In genomic region chr16:81446318-81447275, GRCh38 we compare ENCODE assay signal across 8 cellular contexts. TPM values are rescaled to one million over a fixed set of nuclear protein-coding genes. Genes with fewer than 3 reads are reported as not detected.
DNase-seq lines count a peak whose midpoint lies in the region; ATAC-seq and TF ChIP-seq lines count a peak whose summit lies in the region.

No MANE protein-coding gene starts in this region.

- H3K9me3 ChIP-seq in cardiac muscle cell (ENCODE audit: low read depth): no peaks in the 10 kb centered on the region
- H3K9me3 ChIP-seq in neural cell (ENCODE audit: low read length): no peaks in the 10 kb centered on the region

- H3K36me3 ChIP-seq in cardiac muscle cell (no peaks in the 10 kb centered on the region), neural cell (ENCODE audit: insufficient read depth, low read length) (no peaks in the 10 kb centered on the region)

- H3K79me2 ChIP-seq in neural cell (replicated peaks; ENCODE audit: insufficient read depth, low read length): peaks cover 64% of the 10 kb centered on the region

- H3K9ac ChIP-seq in neural cell (ENCODE audit: low read length): peak overlapping the region; percentile 98

- H3K27me3 ChIP-seq in cardiac muscle cell (no peaks in the 10 kb centered on the region), neural cell (ENCODE audit: insufficient read depth, low read depth, low read length) (no peaks in the 10 kb centered on the region)

- TF ChIP-seq RAD21 in neural cell (conservative IDR thresholded peaks at IDR 0.05): no peak

- H3K4me3 ChIP-seq in cardiac muscle cell (peak overlapping the region; percentile 92), epithelial cell of esophagus (ENCODE audit: low read length) (peak overlapping the region; percentile 97), neural cell (ENCODE audit: low read length) (peak overlapping the region; percentile 68)

- intact Hi-C loops in Right ventricle myocardium superior (cut with DNase I): no loop called here

- peaks cover 20% of the 10 kb centered on the region for H3K4me1 ChIP-seq in cardiac muscle cell (ENCODE audit: low read depth)

- H3K27ac ChIP-seq in cardiac muscle cell: peak overlapping the region; percentile 66
- peak overlapping the region; percentile 85 for H3K27ac ChIP-seq in neural cell (ENCODE audit: low read length)

- DNase-seq in cardiac muscle cell (ENCODE audit: low read depth in 1 of 2, low spot score in 1 of 2): no peak
- no peak for DNase-seq in Right ventricle myocardium superior
- DNase-seq in SW480 (ENCODE audit: low spot score): peak; percentile 34
- peak; percentile 86 for DNase-seq in epithelial cell of esophagus (ENCODE audit: low read depth)
- no peak for DNase-seq in GDM1 (lab: John Stamatoyannopoulos, UW)

- H3K9me2 ChIP-seq in neural cell (ENCODE audit: insufficient read depth, low read length): no peaks in the 10 kb centered on the region

- no peaks in the 10 kb centered on the region for H3F3A ChIP-seq in neural cell (ENCODE audit: insufficient read depth, low read length, poor library complexity, severe bottlenecking)

- H4K20me1 ChIP-seq in neural cell (ENCODE audit: insufficient read depth): peaks cover 11% of the 10 kb centered on the region

- no peak for TF ChIP-seq EP300 in neural cell (conservative IDR thresholded peaks at IDR 0.05; ENCODE audit: poor library complexity, severe bottlenecking)

- no peak for ATAC-seq in Right ventricle myocardium superior (ENCODE audit: poor library complexity)
- no peak for ATAC-seq in HG02798 (IDR thresholded peaks at IDR 0.05; ENCODE audit: poor library complexity, unreplicated experiment)
- ATAC-seq in GM19324 (IDR thresholded peaks at IDR 0.05; ENCODE audit: low FRiP score, unreplicated experiment): no peak

- H2AFZ ChIP-seq in neural cell (ENCODE audit: low read depth, low read length): no peak overlapping the region

- TF ChIP-seq CTCF in cardiac muscle cell (IDR thresholded peaks at IDR 0.05; ENCODE audit: low read depth, low read length) (no peak), epithelial cell of esophagus (IDR thresholded peaks at IDR 0.05; ENCODE audit: insufficient read depth, low read depth, low read length, missing control alignments) (no peak), neural cell (IDR thresholded peaks at IDR 0.05; ENCODE audit: poor library complexity, severe bottlenecking) (no peak)

- peak overlapping the region; percentile 94 for H3K4me2 ChIP-seq in neural cell (ENCODE audit: low read length)

TF ChIP-seq in neural cell, 6 proteins besides CTCF, POLR2A, EP300 and RAD21:
- TF ChIP-seq MXI1 (conservative IDR thresholded peaks at IDR 0.05; ENCODE audit: poor library complexity, severe bottlenecking): peak; percentile 43
- TF ChIP-seq EZH2 (IDR thresholded peaks at IDR 0.05; ENCODE audit: borderline replicate concordance, insufficient read depth, low read length, poor library complexity, severe bottlenecking): no peak
- peak; percentile 8 for TF ChIP-seq REST (IDR thresholded peaks at IDR 0.05; ENCODE audit: borderline replicate concordance)
- TF ChIP-seq SMC3 (conservative IDR thresholded peaks at IDR 0.05; ENCODE audit: poor library complexity): peak; percentile 11
- TF ChIP-seq POLR2AphosphoS5 (IDR thresholded peaks at IDR 0.05): peak; percentile 6
- TF ChIP-seq TAF1 (IDR thresholded peaks at IDR 0.05; ENCODE audit: low read depth): no peak
TF ChIP-seq in neural cell: peak in this region for 4.

RNA-seq across cellular contexts. Expression of gene CMIP, which starts 2.0 kb away (rescaled TPM):
- 16.6 and 22.2 TPM in 2 replicates for total RNA-seq in cardiac muscle cell
- polyA plus RNA-seq in cardiac muscle cell: 1.6 and 1.8 TPM in 2 replicates
- total RNA-seq in Right ventricle myocardium superior: 11.1 TPM
- polyA plus RNA-seq in neural cell: 15.1 and 20.0 TPM in 2 replicates
- polyA minus RNA-seq in neural cell: 56.0 and 73.2 TPM in 2 replicates

Comparison
In these comparisons a context has a peak if more than half of its experiments do, and no peak if none do; other contexts are left out.
1. DNase-seq: peak in SW480 (single experiment) and epithelial cell of esophagus (single experiment); none in cardiac muscle cell (0 of 2), Right ventricle myocardium superior (single experiment) and GDM1 (single experiment).
2. Peak in every context shown above with its lines, with median percentiles within 50 percentile points of each other: H3K4me3 ChIP-seq.